Comparison of ENCODE assay signal across 8 cellular contexts in genomic region chr12:93785262-93786010, GRCh38.
DNase-seq lines count a peak whose midpoint lies in the region; ATAC-seq and TF ChIP-seq lines count a peak whose summit lies in the region.

No MANE protein-coding gene starts in this region.

- peaks cover 23 to 38% of the 10 kb centered on the region in 2 experiments; a peak in 3 of 4 replicates for H3K79me1 ChIP-seq in IMR-90 (ENCODE audit: low read depth in 1 of 2, low read length in 2 of 2)

- H2BK20ac ChIP-seq in IMR-90 (ENCODE audit: low read depth, low read length), result peak overlapping the region; percentile 100

- peak overlapping the region; percentile 99 for H3K14ac ChIP-seq in IMR-90 (replicated peaks; ENCODE audit: low read depth, low read length)

- no peak for TF ChIP-seq POLR2A in IMR-90 (IDR thresholded peaks at IDR 0.05; ENCODE audit: low read depth, low read length)

- H2AK9ac ChIP-seq in IMR-90 (replicated peaks; ENCODE audit: low read depth, low read length, poor library complexity), result peak overlapping the region; percentile 1

- CTCF ChIA-PET in IMR-90 (lab: Yijun Ruan, JAX), result interaction anchor here (1.0 to 1.5 kb wide), 3 partner anchors 10 to 316 kb away, joined by 3 to 8 read pairs (median 4); no protein-coding TSS in a partner anchor

- peak overlapping the region; percentile 95 for H4K5ac ChIP-seq in IMR-90 (ENCODE audit: low read depth, low read length)

- peak overlapping the region; percentile 99 for H2AK5ac ChIP-seq in IMR-90 (ENCODE audit: low read depth, low read length)

- H3K4me1 Mint-ChIP-seq in osteocyte (ENCODE audit: unreplicated experiment), result peaks cover 75% of the 10 kb centered on the region

- H3K27me3 ChIP-seq in IMR-90 (ENCODE audit: control insufficient read depth, insufficient read depth, low read length), result no peaks in the 10 kb centered on the region

- H3K9me3 ChIP-seq in IMR-90 (ENCODE audit: control insufficient read depth, insufficient read depth, low read length), result no peaks in the 10 kb centered on the region

- peak overlapping the region; percentile 94 to 98 for H4K8ac ChIP-seq in IMR-90 (ENCODE audit: low read depth in 2 of 2, low read length in 2 of 2)

- no peaks in the 10 kb centered on the region for H3K27me3 Mint-ChIP-seq in osteocyte (ENCODE audit: unreplicated experiment)

- H3K36me3 Mint-ChIP-seq in osteocyte (ENCODE audit: unreplicated experiment), result no peaks in the 10 kb centered on the region

- H3K9me1 ChIP-seq in IMR-90 (ENCODE audit: insufficient read depth, low read length), result peaks cover 16% of the 10 kb centered on the region

- H3K27ac Mint-ChIP-seq in osteocyte (ENCODE audit: unreplicated experiment), result peak overlapping the region; percentile 92

- peak overlapping the region; percentile 23; the same call in 1 of the 2 replicates for H3K4me2 ChIP-seq in IMR-90 (ENCODE audit: low read depth, low read length)

- POLR2A ChIA-PET in IMR-90 (lab: Charles Lee; ENCODE audit: unreplicated experiment), result interaction anchor here (0.5 kb wide), 1 partner anchor 1431 kb away, joined by 16 read pairs; no protein-coding TSS in a partner anchor

- H3K9ac ChIP-seq in IMR-90 (ENCODE audit: low read depth, low read length), result peak overlapping the region; percentile 64; the same call in 1 of the 2 replicates

- H2BK5ac ChIP-seq in IMR-90 (ENCODE audit: low read depth, low read length, poor library complexity, severe bottlenecking), result peak overlapping the region; percentile 100

- peaks cover 30% of the 10 kb centered on the region for H3K4me1 ChIP-seq in IMR-90 (ENCODE audit: control insufficient read depth, insufficient read depth, low read length)

- H3K4me3 ChIP-seq in AG10803 (ENCODE audit: low read length) (no peak overlapping the region), IMR-90 (ENCODE audit: insufficient read depth, low read depth, low read length) (no peak overlapping the region), fibroblast of mammary gland (ENCODE audit: control insufficient read depth, low read depth, low read length) (no peak overlapping the region)

- dilution Hi-C loops in IMR-90 (cut with HindIII; ENCODE audit: low sequenced_read_pairs, unreplicated experiment), result no loop called here

- in situ Hi-C loops in IMR-90 (cut with MboI; ENCODE audit: low sequenced_read_pairs), result no loop called here

- peak overlapping the region; percentile 59 for H2AFZ ChIP-seq in IMR-90 (replicated peaks; ENCODE audit: low read length, poor library complexity)

- H2BK15ac ChIP-seq in IMR-90 (ENCODE audit: low read depth, low read length), result peak overlapping the region; percentile 85

- H3K23ac ChIP-seq in IMR-90 (ENCODE audit: low read depth, low read length), result peak overlapping the region; percentile 99

- H3K4me3 Mint-ChIP-seq in osteocyte (ENCODE audit: unreplicated experiment), result peak overlapping the region; percentile 31

- TSS peak; percentile 75 for BruUV-seq in IMR-90 (replicated peaks; lab: Mats Ljungman, UMichigan)

- H4K20me1 ChIP-seq in IMR-90 (ENCODE audit: insufficient read depth, low read length), result no peaks in the 10 kb centered on the region

- TF ChIP-seq RAD21 in IMR-90 (IDR thresholded peaks at IDR 0.05; ENCODE audit: low read length), result peak; percentile 24; the same call in 1 of the 2 replicates

- H3K36me3 ChIP-seq in IMR-90 (ENCODE audit: control insufficient read depth, insufficient read depth, low read length), result no peaks in the 10 kb centered on the region

- intact Hi-C loops in IMR-90 (cut with micrococcal nuclease) (no loop called here), head of caudate nucleus (cut with DNase I) (no loop called here)

- TF ChIP-seq CTCF in AG10803 (conservative IDR thresholded peaks at IDR 0.05; ENCODE audit: low read length) (no peak), IMR-90 (conservative IDR thresholded peaks at IDR 0.05; ENCODE audit: low read depth, low read length) (no peak), fibroblast of mammary gland (conservative IDR thresholded peaks at IDR 0.05; ENCODE audit: control insufficient read depth, insufficient read depth, low read depth, low read length) (no peak), osteocyte (IDR thresholded peaks at IDR 0.05) (no peak)

- ATAC-seq in IMR-90 (ENCODE audit: low read depth), result peak; percentile 88
- no peak for ATAC-seq in GM19463 (IDR thresholded peaks at IDR 0.05; ENCODE audit: unreplicated experiment)

- DNase-seq in AG10803 (ENCODE audit: low read depth), result peak; percentile 96
- DNase-seq in IMR-90, result peak; percentile 97
- peak; percentile 29 for DNase-seq in activated CD8-positive, alpha-beta memory T cell treated with anti-CD3 and anti-CD28 coated beads, Interleukin-2, amount 50 U/mL, for 4 hours
- DNase-seq in fibroblast of mammary gland (ENCODE audit: low read depth), result peak; percentile 99
- DNase-seq in osteocyte (ENCODE audit: extremely low spot score, unreplicated experiment), result no peak
- DNase-seq in NCI-H2171 treated with DMSO at 0.1 percent for 48 hours (lab: John Stamatoyannopoulos, UW), result no peak
- no peak for DNase-seq in head of caudate nucleus

- H3K56ac ChIP-seq in IMR-90 (ENCODE audit: extremely low read depth, insufficient read depth, low read length), result peak overlapping the region; percentile 97

- H3K18ac ChIP-seq in IMR-90 (ENCODE audit: low read depth, low read length), result peak overlapping the region; percentile 98

- peak overlapping the region; percentile 90 for H3K27ac ChIP-seq in IMR-90 (ENCODE audit: insufficient read depth, low read length)

- H4K91ac ChIP-seq in IMR-90 (ENCODE audit: insufficient read depth, low read depth, low read length), result peak overlapping the region; percentile 97

- H2BK120ac ChIP-seq in IMR-90 (ENCODE audit: low read depth, low read length), result peak overlapping the region; percentile 100

- WGBS in IMR-90 (ENCODE audit: extremely low coverage in 2 of 2, insufficient read length in 1 of 2), 2 experiments, result 0% methylated on average over 2 of the region's 8 CpGs; no CpG with 5 or more reads in 1 of the 2 experiments

- peak overlapping the region; percentile 99 for H3K4ac ChIP-seq in IMR-90 (ENCODE audit: low read depth, low read length)

- no peaks in the 10 kb centered on the region for H3K9me3 Mint-ChIP-seq in osteocyte (ENCODE audit: unreplicated experiment)

TF ChIP-seq in IMR-90, 13 proteins besides CTCF, POLR2A, EP300 and RAD21:
- TF ChIP-seq CHD1 (IDR thresholded peaks at IDR 0.05; ENCODE audit: low read depth, low read length) (no peak), MXI1 (IDR thresholded peaks at IDR 0.05; ENCODE audit: borderline replicate concordance, low read depth, low read length) (no peak), BHLHE40 (IDR thresholded peaks at IDR 0.05; ENCODE audit: low read depth, low read length) (peak; percentile 64), USF2 (IDR thresholded peaks at IDR 0.05; ENCODE audit: low read depth, low read length) (peak; percentile 79), RCOR1 (IDR thresholded peaks at IDR 0.05; ENCODE audit: insufficient replicate concordance, low read length) (peak; percentile 46), NFE2L2 (IDR thresholded peaks at IDR 0.05; ENCODE audit: low read depth, low read length) (0 out of 2 replicates have a peak, but pooled peaks have one; percentile 17), FOS (IDR thresholded peaks at IDR 0.05; ENCODE audit: low read depth, low read length) (peak; percentile 99), MAFK (IDR thresholded peaks at IDR 0.05; ENCODE audit: low read depth, low read length) (peak; percentile 23; the same call in 1 of the 2 replicates), CEBPB (IDR thresholded peaks at IDR 0.05; ENCODE audit: low read depth, low read length) (0 out of 2 replicates have a peak, but pooled peaks have one; percentile 16), MAZ (IDR thresholded peaks at IDR 0.05; ENCODE audit: borderline replicate concordance, low read depth, low read length) (no peak), SMC3 (IDR thresholded peaks at IDR 0.05; ENCODE audit: low read depth, low read length) (no peak)
TF ChIP-seq in IMR-90: peak in this region for 7.

Comparison
In these comparisons a context has a peak if more than half of its experiments do, and no peak if none do; other contexts are left out.
1. DNase-seq: peak in AG10803 (single experiment), IMR-90 (single experiment), activated CD8-positive, alpha-beta memory T cell treated with anti-CD3 and anti-CD28 coated beads, Interleukin-2, amount 50 U/mL, for 4 hours (single experiment) and fibroblast of mammary gland (single experiment); none in osteocyte (single experiment), NCI-H2171 treated with DMSO at 0.1 percent for 48 hours (single experiment) and head of caudate nucleus (0 of 42).